Comparison of ENCODE assay signal across 8 cellular contexts in the genomic region with DNA sequence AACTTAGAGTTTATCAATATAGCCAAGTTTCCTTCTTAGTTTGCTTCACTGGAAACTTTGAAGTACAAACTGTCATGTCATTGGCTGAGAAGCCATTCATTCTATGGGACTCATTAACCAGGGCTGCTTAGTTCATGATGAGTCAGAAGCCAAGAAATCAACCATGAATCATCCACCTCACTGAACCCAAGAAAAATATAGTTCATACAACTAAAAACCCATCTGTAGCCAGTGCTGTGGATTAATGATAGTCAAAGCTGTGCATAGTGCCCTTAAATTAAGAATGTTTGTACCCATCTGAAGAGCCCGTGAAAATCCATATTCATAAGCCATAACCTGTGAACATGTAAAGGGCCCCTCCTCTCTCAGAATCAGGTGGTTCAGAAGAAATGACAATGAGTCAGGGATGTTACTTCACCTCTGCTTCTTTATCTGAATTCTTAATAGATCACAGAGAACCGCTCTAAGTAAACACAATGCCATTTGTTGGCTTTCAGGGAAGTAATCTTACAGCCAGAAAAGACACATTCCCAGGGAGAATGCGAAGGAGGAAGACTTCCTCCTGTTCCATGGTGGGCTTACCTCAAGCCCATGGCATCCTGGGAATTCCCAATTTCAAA. TPM values are rescaled to one million over a fixed set of nuclear protein-coding genes. Genes with fewer than 3 reads are reported as not detected.
DNase-seq lines count a peak whose midpoint lies in the region; ATAC-seq and TF ChIP-seq lines count a peak whose summit lies in the region.

No MANE protein-coding gene starts in this region.

- H3K9ac ChIP-seq in endodermal cell (ENCODE audit: extremely low read depth, low read length, poor library complexity, severe bottlenecking), result no peak overlapping the region

- intact Hi-C loops in CD4-positive, alpha-beta memory T cell (cut with micrococcal nuclease), result no loop called here

- no peaks in the 10 kb centered on the region for H3K9me3 ChIP-seq in RWPE2 (ENCODE audit: severe bottlenecking)
- H3K9me3 ChIP-seq in endodermal cell (ENCODE audit: control insufficient read depth, low read length), result no peaks in the 10 kb centered on the region
- no peaks in the 10 kb centered on the region for H3K9me3 ChIP-seq in CD4-positive, alpha-beta memory T cell (ENCODE audit: control insufficient read depth in 1 of 2, low read length in 2 of 2)

- H3K36me3 ChIP-seq in RWPE2 (ENCODE audit: low read depth), result no peaks in the 10 kb centered on the region
- H3K36me3 ChIP-seq in endodermal cell (ENCODE audit: control insufficient read depth, insufficient read depth, low read length), result no peaks in the 10 kb centered on the region
- H3K36me3 ChIP-seq in CD4-positive, alpha-beta memory T cell (ENCODE audit: insufficient read depth, low read length), result no peaks in the 10 kb centered on the region

- H3K4me3 Mint-ChIP-seq in endodermal cell, result no peak overlapping the region
- H3K4me3 Mint-ChIP-seq in CD4-positive, alpha-beta memory T cell, result no peak overlapping the region

- peak; percentile 93 for ATAC-seq in HG02973 (IDR thresholded peaks at IDR 0.05; ENCODE audit: unreplicated experiment)
- peak; percentile 95 for ATAC-seq in RWPE2 (ENCODE audit: low read depth)
- peak; percentile 95 for ATAC-seq in foreskin keratinocyte

- H3K4me1 ChIP-seq in RWPE2 (ENCODE audit: insufficient read depth, poor library complexity, severe bottlenecking) (peaks cover 19% of the 10 kb centered on the region), foreskin keratinocyte (peaks cover 19% of the 10 kb centered on the region), endodermal cell (ENCODE audit: control insufficient read depth, insufficient read depth, low read length) (peaks cover 19% of the 10 kb centered on the region)
- no peaks in the 10 kb centered on the region for H3K4me1 ChIP-seq in CD4-positive, alpha-beta memory T cell (ENCODE audit: insufficient read depth, low read length)

- peaks cover 40% of the 10 kb centered on the region for H3K4me1 Mint-ChIP-seq in endodermal cell
- H3K4me1 Mint-ChIP-seq in CD4-positive, alpha-beta memory T cell, result peaks cover 0 to 2% (median 0%) of the 10 kb centered on the region in 4 donors

- H3K27me3 ChIP-seq in RWPE2 (ENCODE audit: insufficient read depth, poor library complexity, severe bottlenecking), result no peaks in the 10 kb centered on the region
- no peaks in the 10 kb centered on the region for H3K27me3 ChIP-seq in foreskin keratinocyte
- H3K27me3 ChIP-seq in endodermal cell (ENCODE audit: control insufficient read depth, insufficient read depth, low read length, poor library complexity, severe bottlenecking), result no peaks in the 10 kb centered on the region
- no peaks in the 10 kb centered on the region for H3K27me3 ChIP-seq in CD4-positive, alpha-beta memory T cell (ENCODE audit: insufficient read depth, low read length)

- H3K4me3 ChIP-seq in RWPE2 (ENCODE audit: severe bottlenecking), result no peak overlapping the region
- H3K4me3 ChIP-seq in endodermal cell (ENCODE audit: low read length), result no peak overlapping the region
- H3K4me3 ChIP-seq in CD4-positive, alpha-beta memory T cell (ENCODE audit: low read length in 2 of 2), result no peak overlapping the region

- peak; percentile 16 for DNase-seq in stimulated activated CD4-positive, alpha-beta T cell treated with anti-CD3 and anti-CD28 coated beads, Interleukin-2, amount 100 ng/mL, for 4 hours (ENCODE audit: low read depth)
- no peak for DNase-seq in stimulated activated CD4-positive, alpha-beta T cell treated with anti-CD3 and anti-CD28 coated beads, Interleukin-4, amount 100 ng/mL, for 1 hour
- DNase-seq in RWPE2 (ENCODE audit: low spot score) (no peak), foreskin keratinocyte (peak; percentile 91 to 96), endodermal cell (no peak), GM19240 (ENCODE audit: insufficient read length, low spot score) (no peak)
- DNase-seq in CD4-positive, alpha-beta memory T cell, result no peak

- CTCF ChIA-PET in CD4-positive, alpha-beta memory T cell (lab: Charles Lee; ENCODE audit: partially characterized antibody), result no interaction called here

- no peaks in the 10 kb centered on the region for H3K36me3 Mint-ChIP-seq in endodermal cell (ENCODE audit: low read depth)
- H3K36me3 Mint-ChIP-seq in CD4-positive, alpha-beta memory T cell, result no peaks in the 10 kb centered on the region

- H3K27ac Mint-ChIP-seq in endodermal cell, result no peak overlapping the region
- H3K27ac Mint-ChIP-seq in CD4-positive, alpha-beta memory T cell, result no peak overlapping the region

- peaks cover 3% of the 10 kb centered on the region for H3K9me3 Mint-ChIP-seq in endodermal cell
- peaks cover 0 to 2% (median 0%) of the 10 kb centered on the region in 8 donors for H3K9me3 Mint-ChIP-seq in CD4-positive, alpha-beta memory T cell

- no peaks in the 10 kb centered on the region for H3K27me3 Mint-ChIP-seq in endodermal cell (ENCODE audit: insufficient read depth)
- H3K27me3 Mint-ChIP-seq in CD4-positive, alpha-beta memory T cell, result peaks cover 0 to 4% of the 10 kb centered on the region in 2 donors

- TF ChIP-seq CTCF in RWPE2 (IDR thresholded peaks at IDR 0.05; ENCODE audit: poor library complexity, severe bottlenecking), result no peak
- no peak for TF ChIP-seq CTCF in foreskin keratinocyte (conservative IDR thresholded peaks at IDR 0.05)
- TF ChIP-seq CTCF in endodermal cell (conservative IDR thresholded peaks at IDR 0.05), result no peak

- H3K27ac ChIP-seq in RWPE2 (ENCODE audit: poor library complexity, severe bottlenecking), result peak overlapping the region; percentile 82
- H3K27ac ChIP-seq in foreskin keratinocyte, result peak overlapping the region; percentile 59
- H3K27ac ChIP-seq in endodermal cell (ENCODE audit: low read depth, low read length), result no peak overlapping the region
- no peak overlapping the region for H3K27ac ChIP-seq in CD4-positive, alpha-beta memory T cell (ENCODE audit: low read depth, low read length)

- POLR2A ChIA-PET in CD4-positive, alpha-beta memory T cell (lab: Charles Lee; ENCODE audit: partially characterized antibody), result no interaction called here

- WGBS in endodermal cell (ENCODE audit: insufficient coverage in 1 of 2, insufficient read length in 1 of 2), 2 experiments, result 71 to 84% methylated on average over 2 to 3 of the region's 3 CpGs

RNA-seq across cellular contexts. Expression of a gene that starts 25.4 kb away (rescaled TPM):
- not detected in 2 replicates for total RNA-seq in foreskin keratinocyte
- polyA plus RNA-seq in foreskin keratinocyte, result not detected in 2 replicates
- not detected for total RNA-seq in endodermal cell
- polyA plus RNA-seq in endodermal cell (2013, experiment 1 of 2), result not detected
- not detected for polyA plus RNA-seq in endodermal cell (2013, experiment 2 of 2)
- total RNA-seq in CD4-positive, alpha-beta memory T cell, result not detected
- not detected for polyA plus RNA-seq in CD4-positive, alpha-beta memory T cell

Comparison
In these comparisons a context has a peak if more than half of its experiments do, and no peak if none do; other contexts are left out.
1. DNase-seq: peak in stimulated activated CD4-positive, alpha-beta T cell treated with anti-CD3 and anti-CD28 coated beads, Interleukin-2, amount 100 ng/mL, for 4 hours (single experiment) and foreskin keratinocyte (2 of 2); none in stimulated activated CD4-positive, alpha-beta T cell treated with anti-CD3 and anti-CD28 coated beads, Interleukin-4, amount 100 ng/mL, for 1 hour (single experiment), RWPE2 (single experiment), endodermal cell (single experiment), GM19240 (single experiment) and CD4-positive, alpha-beta memory T cell (0 of 5).
2. H3K27ac ChIP-seq: peak in RWPE2 (single experiment) and foreskin keratinocyte (single experiment); none in endodermal cell (single experiment) and CD4-positive, alpha-beta memory T cell (single experiment).
3. Peak in every context shown above with its lines, with median percentiles within 50 percentile points of each other: ATAC-seq.